Comparison of ENCODE assay signal across 29 cellular contexts in the genomic region with DNA sequence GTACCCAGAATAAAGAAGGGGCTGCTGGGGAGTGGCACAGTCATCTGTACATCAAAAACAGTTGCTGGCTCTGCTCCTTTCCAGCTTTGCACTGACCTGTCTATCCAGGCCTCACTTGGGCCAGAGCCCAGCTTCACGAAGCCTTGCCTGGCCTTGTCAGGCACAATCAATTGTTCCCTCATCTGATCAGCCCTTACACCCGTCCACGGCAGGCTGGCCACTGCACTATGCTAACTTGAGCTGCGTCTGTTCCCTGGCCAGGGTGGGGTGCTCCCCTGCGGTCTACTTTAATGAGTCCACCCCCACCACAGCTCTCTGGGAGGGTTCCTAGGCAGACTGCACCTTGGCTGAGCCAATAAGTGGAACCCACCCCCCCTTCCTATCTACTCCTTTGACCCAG.
"Had no signal": no experiment of that assay in that cellular context is flagged by ENCODE, and none has a peak within 500 bp of the region (broad histone marks: within the 10 kb centered on the region; RNA-seq: fewer than 3 reads in every experiment).

No MANE protein-coding gene starts in this region.

- H3K9me3 Mint-ChIP-seq: activated B cell treated with CpG ODN at 0.5 μM for 24 hours; activated naive CD8-positive, alpha-beta T cell treated with anti-CD3 and anti-CD28 coated beads for 36 hours; activated T-cell treated with anti-CD3 and anti-CD28 coated beads, Interleukin-2, amount 50 U/mL, for 24 hours; activated T-helper 17 cell treated with anti-CD3 and anti-CD28 coated beads, Interleukin-2, amount 50 U/mL, for 72 hours; effector memory CD8-positive, alpha-beta T cell; naive B cell; neural crest cell; T-helper 1 cell treated with Interleukin-12 subunit alpha and Interleukin-12 subunit beta and Interleukin-4 antibody, amounts not matched to agents 30 μg/mL and 1 μg/mL, for 36 hours had no signal

- H3K4me3 Mint-ChIP-seq: activated B cell treated with CpG ODN at 0.5 μM for 24 hours; activated CD4-positive, alpha-beta T cell treated with anti-CD3 and anti-CD28 coated beads for 36 hours; activated naive CD8-positive, alpha-beta T cell treated with anti-CD3 and anti-CD28 coated beads for 36 hours; activated T-cell treated with anti-CD3 and anti-CD28 coated beads, Interleukin-2, amount 50 U/mL, for 24 hours; activated T-helper 17 cell treated with anti-CD3 and anti-CD28 coated beads, Interleukin-2, amount 50 U/mL, for 72 hours; effector memory CD8-positive, alpha-beta T cell; naive B cell; neural crest cell; T-helper 1 cell treated with Interleukin-12 subunit alpha and Interleukin-12 subunit beta and Interleukin-4 antibody, amounts not matched to agents 30 μg/mL and 1 μg/mL, for 36 hours had no signal

- H3K36me3 Mint-ChIP-seq: activated naive CD8-positive, alpha-beta T cell treated with anti-CD3 and anti-CD28 coated beads for 36 hours; naive B cell had no signal

- H3K27ac Mint-ChIP-seq: activated B cell treated with CpG ODN at 0.5 μM for 24 hours; activated CD4-positive, alpha-beta T cell treated with anti-CD3 and anti-CD28 coated beads for 36 hours; activated naive CD8-positive, alpha-beta T cell treated with anti-CD3 and anti-CD28 coated beads for 36 hours; activated T-cell treated with anti-CD3 and anti-CD28 coated beads, Interleukin-2, amount 50 U/mL, for 24 hours; activated T-helper 17 cell treated with anti-CD3 and anti-CD28 coated beads, Interleukin-2, amount 50 U/mL, for 72 hours; effector memory CD8-positive, alpha-beta T cell; naive B cell; progenitor cell of endocrine pancreas; T-helper 1 cell treated with Interleukin-12 subunit alpha and Interleukin-12 subunit beta and Interleukin-4 antibody, amounts not matched to agents 30 μg/mL and 1 μg/mL, for 36 hours had no signal

- DNase-seq: activated B cell treated with CpG ODN at 0.5 μM for 24 hours; activated CD4-positive, alpha-beta T cell treated with anti-CD3 and anti-CD28 coated beads for 36 hours; activated CD4-positive, alpha-beta T cell treated with anti-CD3 and anti-CD28 coated beads, Interleukin-2, amount 50 U/mL, for 4 hours; activated CD8-positive, alpha-beta memory T cell treated with anti-CD3 and anti-CD28 coated beads for 24 hours; activated CD8-positive, alpha-beta memory T cell treated with anti-CD3 and anti-CD28 coated beads, Interleukin-2, amount 50 U/mL, for 4 hours; activated naive CD8-positive, alpha-beta T cell treated with anti-CD3 and anti-CD28 coated beads for 36 hours; activated T-cell treated with anti-CD3 and anti-CD28 coated beads, Interleukin-2, amount 50 U/mL, for 24 hours; colonic mucosa; dorsolateral prefrontal cortex; effector memory CD8-positive, alpha-beta T cell; esophagus squamous epithelium; heart left ventricle; islet precursor cell; left colon; lower lobe of right lung; mesendoderm; mucosa of descending colon; naive B cell; occipital lobe; stimulated activated CD4-positive, alpha-beta T cell treated with anti-CD3 and anti-CD28 coated beads, Interleukin-4, amount 100 ng/mL, for 24 hours; stimulated activated naive CD8-positive, alpha-beta T cell treated with anti-CD3 and anti-CD28 coated beads, Interleukin-15, Interleukin-2, amounts not matched to agents 100 U/mL and 50 U/mL, for 24 hours; upper lobe of right lung had no signal

- H3K27me3 Mint-ChIP-seq: activated CD4-positive, alpha-beta T cell treated with anti-CD3 and anti-CD28 coated beads for 36 hours; activated naive CD8-positive, alpha-beta T cell treated with anti-CD3 and anti-CD28 coated beads for 36 hours; activated T-cell treated with anti-CD3 and anti-CD28 coated beads, Interleukin-2, amount 50 U/mL, for 24 hours; activated T-helper 17 cell treated with anti-CD3 and anti-CD28 coated beads, Interleukin-2, amount 50 U/mL, for 72 hours had no signal

- H3K27ac ChIP-seq: breast epithelium, colonic mucosa, dorsolateral prefrontal cortex, esophagus squamous epithelium, gastroesophageal sphincter, heart left ventricle, lower lobe of right lung, right atrium auricular region, upper lobe of right lung had no signal

- ATAC-seq: activated CD4-positive, alpha-beta T cell treated with anti-CD3 and anti-CD28 coated beads for 36 hours; activated T-helper 17 cell treated with anti-CD3 and anti-CD28 coated beads, Interleukin-2, amount 50 U/mL, for 72 hours; effector memory CD8-positive, alpha-beta T cell; heart left ventricle; left colon; lower lobe of right lung; stimulated activated naive CD8-positive, alpha-beta T cell treated with anti-CD3 and anti-CD28 coated beads, Interleukin-15, Interleukin-2, amounts not matched to agents 100 U/mL and 50 U/mL, for 24 hours; upper lobe of right lung had no signal

- H3K4me1 Mint-ChIP-seq: activated B cell treated with CpG ODN at 0.5 μM for 24 hours; activated T-helper 17 cell treated with anti-CD3 and anti-CD28 coated beads, Interleukin-2, amount 50 U/mL, for 72 hours had no signal
